ENCODE assay signal across 24 cellular contexts in genomic region chr4:26127001-26127400, GRCh38.
"Had no signal": no experiment of that assay in that cellular context is flagged by ENCODE, and none has a peak within 500 bp of the region (broad histone marks: within the 10 kb centered on the region; RNA-seq: fewer than 3 reads in every experiment).

No MANE protein-coding gene starts in this region.

- H3K27me3 ChIP-seq: esophagus muscularis mucosa, gastroesophageal sphincter, pancreas, right atrium auricular region, stomach, tibial nerve had no signal

- ATAC-seq: activated CD8-positive, alpha-beta T cell treated with anti-CD3 and anti-CD28 coated beads, Interleukin-2, amount 10 ng/mL, durations not matched to agents 7 days and 5 days; gastroesophageal sphincter had no signal

- H3K27ac ChIP-seq: esophagus muscularis mucosa, gastroesophageal sphincter, left ventricle myocardium inferior, psoas muscle, right atrium auricular region, stomach, suprapubic skin, tibial nerve had no signal

- H3K9me3 ChIP-seq: esophagus muscularis mucosa, gastroesophageal sphincter, left ventricle myocardium inferior, pancreas, psoas muscle, right atrium auricular region, stomach, suprapubic skin, tibial nerve had no signal

- H3K4me3 ChIP-seq: esophagus muscularis mucosa, gastroesophageal sphincter, left ventricle myocardium inferior, pancreas, psoas muscle, right atrium auricular region, stomach, suprapubic skin, tibial nerve had no signal

- H3K36me3 ChIP-seq: esophagus muscularis mucosa, gastroesophageal sphincter, left ventricle myocardium inferior, pancreas, right atrium auricular region, stomach, suprapubic skin, tibial nerve had no signal

- FAIRE-seq: astrocyte, endothelial cell of umbilical vein, pancreas, urothelium cell line had no signal

- DNase-seq: activated CD4-positive, alpha-beta T cell treated with anti-CD3 and anti-CD28 coated beads for 48 hours; activated CD4-positive, CD25-positive, alpha-beta regulatory T cell; activated CD8-positive, alpha-beta T cell treated with anti-CD3 and anti-CD28 coated beads, Interleukin-2, amount 10 ng/mL, durations not matched to agents 7 days and 5 days; activated naive CD4-positive, alpha-beta T cell; activated naive CD8-positive, alpha-beta T cell treated with anti-CD3 and anti-CD28 coated beads for 36 hours; central memory CD4-positive, alpha-beta T cell; dermis blood vessel endothelial cell; effector memory CD4-positive, alpha-beta T cell; head of caudate nucleus; hypothalamus; left ventricle myocardium inferior; nephron progenitor cell; psoas muscle; stimulated activated CD4-positive, alpha-beta T cell treated with anti-CD3 and anti-CD28 coated beads, Interleukin-4, amount 100 ng/mL, for 24 hours had no signal

- H3K4me1 ChIP-seq: esophagus muscularis mucosa, gastroesophageal sphincter, left ventricle myocardium inferior, psoas muscle, right atrium auricular region, stomach, tibial nerve had no signal
